Comparison of ENCODE assay signal across 2 cellular contexts in the genomic region with DNA sequence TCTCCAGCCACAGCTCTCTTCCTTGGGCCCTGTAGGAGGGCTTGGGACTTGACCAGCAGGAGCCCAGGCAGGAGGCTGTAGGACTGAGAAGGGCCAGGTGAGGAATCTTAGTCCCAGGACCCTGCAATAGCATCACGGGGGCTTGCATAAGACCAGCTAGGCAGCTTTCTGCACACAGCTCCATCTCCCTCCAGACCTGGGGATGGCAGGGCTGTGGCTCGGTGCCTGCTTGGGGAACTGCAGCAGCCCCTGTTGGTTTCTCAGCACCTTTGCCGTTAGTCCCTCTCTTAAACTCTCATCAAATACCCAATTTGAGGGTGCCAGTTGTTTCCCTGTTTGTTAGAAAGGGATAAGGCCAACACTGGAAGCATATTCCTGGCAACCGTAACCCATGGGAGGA.
TF ChIP-seq lines count a peak whose summit lies in the region.

No MANE protein-coding gene starts in this region.

TF ChIP-seq in HCT116, 20 proteins besides CTCF, POLR2A, EP300 and RAD21 (continued from another document):
- TF ChIP-seq, protein P1, sequence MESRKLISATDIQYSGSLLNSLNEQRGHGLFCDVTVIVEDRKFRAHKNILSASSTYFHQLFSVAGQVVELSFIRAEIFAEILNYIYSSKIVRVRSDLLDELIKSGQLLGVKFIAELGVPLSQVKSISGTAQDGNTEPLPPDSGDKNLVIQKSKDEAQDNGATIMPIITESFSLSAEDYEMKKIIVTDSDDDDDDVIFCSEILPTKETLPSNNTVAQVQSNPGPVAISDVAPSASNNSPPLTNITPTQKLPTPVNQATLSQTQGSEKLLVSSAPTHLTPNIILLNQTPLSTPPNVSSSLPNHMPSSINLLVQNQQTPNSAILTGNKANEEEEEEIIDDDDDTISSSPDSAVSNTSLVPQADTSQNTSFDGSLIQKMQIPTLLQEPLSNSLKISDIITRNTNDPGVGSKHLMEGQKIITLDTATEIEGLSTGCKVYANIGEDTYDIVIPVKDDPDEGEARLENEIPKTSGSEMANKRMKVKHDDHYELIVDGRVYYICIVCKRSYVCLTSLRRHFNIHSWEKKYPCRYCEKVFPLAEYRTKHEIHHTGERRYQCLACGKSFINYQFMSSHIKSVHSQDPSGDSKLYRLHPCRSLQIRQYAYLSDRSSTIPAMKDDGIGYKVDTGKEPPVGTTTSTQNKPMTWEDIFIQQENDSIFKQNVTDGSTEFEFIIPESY (IDR thresholded peaks at IDR 0.05; ENCODE audit: extremely low read depth, insufficient replicate concordance, low read length) = no peak
- TF ChIP-seq ELF1 (IDR thresholded peaks at IDR 0.05; ENCODE audit: borderline replicate concordance, low read depth) = no peak
- TF ChIP-seq POLR2AphosphoS5 (IDR thresholded peaks at IDR 0.05; ENCODE audit: low read depth, low read length) = no peak

TF ChIP-seq in WTC11, 78 proteins besides CTCF, POLR2A, EP300 and RAD21 (continued from another document):
- TF ChIP-seq, protein P2, sequence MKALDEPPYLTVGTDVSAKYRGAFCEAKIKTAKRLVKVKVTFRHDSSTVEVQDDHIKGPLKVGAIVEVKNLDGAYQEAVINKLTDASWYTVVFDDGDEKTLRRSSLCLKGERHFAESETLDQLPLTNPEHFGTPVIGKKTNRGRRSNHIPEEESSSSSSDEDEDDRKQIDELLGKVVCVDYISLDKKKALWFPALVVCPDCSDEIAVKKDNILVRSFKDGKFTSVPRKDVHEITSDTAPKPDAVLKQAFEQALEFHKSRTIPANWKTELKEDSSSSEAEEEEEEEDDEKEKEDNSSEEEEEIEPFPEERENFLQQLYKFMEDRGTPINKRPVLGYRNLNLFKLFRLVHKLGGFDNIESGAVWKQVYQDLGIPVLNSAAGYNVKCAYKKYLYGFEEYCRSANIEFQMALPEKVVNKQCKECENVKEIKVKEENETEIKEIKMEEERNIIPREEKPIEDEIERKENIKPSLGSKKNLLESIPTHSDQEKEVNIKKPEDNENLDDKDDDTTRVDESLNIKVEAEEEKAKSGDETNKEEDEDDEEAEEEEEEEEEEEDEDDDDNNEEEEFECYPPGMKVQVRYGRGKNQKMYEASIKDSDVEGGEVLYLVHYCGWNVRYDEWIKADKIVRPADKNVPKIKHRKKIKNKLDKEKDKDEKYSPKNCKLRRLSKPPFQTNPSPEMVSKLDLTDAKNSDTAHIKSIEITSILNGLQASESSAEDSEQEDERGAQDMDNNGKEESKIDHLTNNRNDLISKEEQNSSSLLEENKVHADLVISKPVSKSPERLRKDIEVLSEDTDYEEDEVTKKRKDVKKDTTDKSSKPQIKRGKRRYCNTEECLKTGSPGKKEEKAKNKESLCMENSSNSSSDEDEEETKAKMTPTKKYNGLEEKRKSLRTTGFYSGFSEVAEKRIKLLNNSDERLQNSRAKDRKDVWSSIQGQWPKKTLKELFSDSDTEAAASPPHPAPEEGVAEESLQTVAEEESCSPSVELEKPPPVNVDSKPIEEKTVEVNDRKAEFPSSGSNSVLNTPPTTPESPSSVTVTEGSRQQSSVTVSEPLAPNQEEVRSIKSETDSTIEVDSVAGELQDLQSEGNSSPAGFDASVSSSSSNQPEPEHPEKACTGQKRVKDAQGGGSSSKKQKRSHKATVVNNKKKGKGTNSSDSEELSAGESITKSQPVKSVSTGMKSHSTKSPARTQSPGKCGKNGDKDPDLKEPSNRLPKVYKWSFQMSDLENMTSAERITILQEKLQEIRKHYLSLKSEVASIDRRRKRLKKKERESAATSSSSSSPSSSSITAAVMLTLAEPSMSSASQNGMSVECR (CRISPR knock-in tag; IDR thresholded peaks at IDR 0.05; ENCODE audit: borderline replicate concordance) = no peak
- no peak for TF ChIP-seq MXD4 (CRISPR knock-in tag; IDR thresholded peaks at IDR 0.05; ENCODE audit: borderline replicate concordance)
- TF ChIP-seq, protein P3, sequence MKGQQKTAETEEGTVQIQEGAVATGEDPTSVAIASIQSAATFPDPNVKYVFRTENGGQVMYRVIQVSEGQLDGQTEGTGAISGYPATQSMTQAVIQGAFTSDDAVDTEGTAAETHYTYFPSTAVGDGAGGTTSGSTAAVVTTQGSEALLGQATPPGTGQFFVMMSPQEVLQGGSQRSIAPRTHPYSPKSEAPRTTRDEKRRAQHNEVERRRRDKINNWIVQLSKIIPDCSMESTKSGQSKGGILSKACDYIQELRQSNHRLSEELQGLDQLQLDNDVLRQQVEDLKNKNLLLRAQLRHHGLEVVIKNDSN (CRISPR knock-in tag; IDR thresholded peaks at IDR 0.05) = no peak
